8 cellular contexts compared by ENCODE assay signal in genomic region chr1:23555225-23555801, GRCh38. TPM values are rescaled to one million over a fixed set of nuclear protein-coding genes. Genes with fewer than 3 reads are reported as not detected.
DNase-seq lines count a peak whose midpoint lies in the region; ATAC-seq and TF ChIP-seq lines count a peak whose summit lies in the region.

No MANE protein-coding gene starts in this region.

- in situ Hi-C loops in GM13977 (cut with MboI; ENCODE audit: low pct_unique_long_range_greater_than_20kb, low sequenced_read_pairs, unreplicated experiment) = no loop called here

- CTCF ChIA-PET in HEK293T (lab: Yijun Ruan, JAX) = interaction anchor here (1.5 to 3.7 kb wide), 3 partner anchors 10 to 82 kb away, joined by 4 to 31 read pairs (median 18); no protein-coding TSS in a partner anchor

- no peaks in the 10 kb centered on the region for H3K27me3 ChIP-seq in BE2C
- H3K27me3 ChIP-seq in iPS-15b (ENCODE audit: control insufficient read depth, insufficient read depth, low read length) = peaks cover 47% of the 10 kb centered on the region

- no peak for TF ChIP-seq CTCF in BE2C (IDR thresholded peaks at IDR 0.05; ENCODE audit: low read depth, low read length)
- TF ChIP-seq CTCF in GM13977 (IDR thresholded peaks at IDR 0.05; ENCODE audit: extremely low read depth, insufficient read depth, missing control alignments) = no peak

- peaks cover 24% of the 10 kb centered on the region for H3K4me1 Mint-ChIP-seq in activated T-helper 17 cell treated with anti-CD3 and anti-CD28 coated beads, Interleukin-2, amount 50 U/mL, for 72 hours
- peaks cover 39 to 65% of the 10 kb centered on the region in 2 donors for H3K4me1 Mint-ChIP-seq in stimulated activated naive B cell treated with anti-CD40 and anti-IgM and Interleukin-4, amounts not matched to agents 10 μg/mL and 1 μg/mL and 100 μg/mL, for 72 hours

- H3K27ac Mint-ChIP-seq in activated T-helper 17 cell treated with anti-CD3 and anti-CD28 coated beads, Interleukin-2, amount 50 U/mL, for 72 hours = peak overlapping the region; percentile 61
- peak overlapping the region; percentile 94 for H3K27ac Mint-ChIP-seq in stimulated activated naive B cell treated with anti-CD40 and anti-IgM and Interleukin-4, amounts not matched to agents 10 μg/mL and 1 μg/mL and 100 μg/mL, for 72 hours

- H3K4me3 Mint-ChIP-seq in activated T-helper 17 cell treated with anti-CD3 and anti-CD28 coated beads, Interleukin-2, amount 50 U/mL, for 72 hours = peak overlapping the region; percentile 94
- peak overlapping the region; percentile 96 for H3K4me3 Mint-ChIP-seq in stimulated activated naive B cell treated with anti-CD40 and anti-IgM and Interleukin-4, amounts not matched to agents 10 μg/mL and 1 μg/mL and 100 μg/mL, for 72 hours

- POLR2A ChIA-PET in HEK293T (lab: Yijun Ruan, JAX) = interaction anchor here (0.6 to 2.6 kb wide), 19 partner anchors 10 to 188 kb away, joined by 3 to 22 read pairs (median 4); partner anchors contain the start of genes ASAP3 and ELOA

- no peaks in the 10 kb centered on the region for H3K27me3 Mint-ChIP-seq in activated T-helper 17 cell treated with anti-CD3 and anti-CD28 coated beads, Interleukin-2, amount 50 U/mL, for 72 hours
- no peaks in the 10 kb centered on the region for H3K27me3 Mint-ChIP-seq in stimulated activated naive B cell treated with anti-CD40 and anti-IgM and Interleukin-4, amounts not matched to agents 10 μg/mL and 1 μg/mL and 100 μg/mL, for 72 hours

- peaks cover 38% of the 10 kb centered on the region for H3K4me1 ChIP-seq in BE2C
- peaks cover 25% of the 10 kb centered on the region for H3K4me1 ChIP-seq in iPS-15b (ENCODE audit: control insufficient read depth, insufficient read depth, low read length)

- H3K9me3 Mint-ChIP-seq in activated T-helper 17 cell treated with anti-CD3 and anti-CD28 coated beads, Interleukin-2, amount 50 U/mL, for 72 hours = no peaks in the 10 kb centered on the region
- no peaks in the 10 kb centered on the region for H3K9me3 Mint-ChIP-seq in stimulated activated naive B cell treated with anti-CD40 and anti-IgM and Interleukin-4, amounts not matched to agents 10 μg/mL and 1 μg/mL and 100 μg/mL, for 72 hours

- H3K36me3 Mint-ChIP-seq in activated T-helper 17 cell treated with anti-CD3 and anti-CD28 coated beads, Interleukin-2, amount 50 U/mL, for 72 hours (ENCODE audit: low read depth) = peaks cover 19% of the 10 kb centered on the region
- H3K36me3 Mint-ChIP-seq in stimulated activated naive B cell treated with anti-CD40 and anti-IgM and Interleukin-4, amounts not matched to agents 10 μg/mL and 1 μg/mL and 100 μg/mL, for 72 hours = peaks cover 14 to 25% of the 10 kb centered on the region in 2 donors

- H3K4me3 ChIP-seq in BE2C (ENCODE audit: low read depth, low read length) (peak overlapping the region; percentile 95), iPS-15b (ENCODE audit: low read depth, low read length) (peak overlapping the region; percentile 50)

- DNase-seq in BE2C (peak; percentile 52), HEK293T (ENCODE audit: extremely low spot score) (no peak), GM13977 (ENCODE audit: low spot score) (no peak)
- DNase-seq in stimulated activated naive B cell treated with anti-CD40 and anti-IgM and Interleukin-4, amounts not matched to agents 10 μg/mL and 1 μg/mL and 100 μg/mL, for 72 hours = no peak
- DNase-seq in activated CD4-positive, alpha-beta T cell treated with anti-CD3 and anti-CD28 coated beads, Interleukin-2, amount 50 U/mL, for 4 hours = no peak

- H3K9ac ChIP-seq in iPS-15b (ENCODE audit: low read depth, low read length) = peak overlapping the region; percentile 47

- H3K9me3 ChIP-seq in BE2C (no peaks in the 10 kb centered on the region), iPS-15b (ENCODE audit: control insufficient read depth, insufficient read depth, low read length) (no peaks in the 10 kb centered on the region)

- no peak for ATAC-seq in activated T-helper 17 cell treated with anti-CD3 and anti-CD28 coated beads, Interleukin-2, amount 50 U/mL, for 72 hours (replicated peaks)
- ATAC-seq in stimulated activated naive B cell treated with anti-CD40 and anti-IgM and Interleukin-4, amounts not matched to agents 10 μg/mL and 1 μg/mL and 100 μg/mL, for 72 hours (replicated peaks) = peak; percentile 16 to 17
- no peak for ATAC-seq in HG03039 (IDR thresholded peaks at IDR 0.05; ENCODE audit: unreplicated experiment)

- peaks cover 23% of the 10 kb centered on the region for H3K36me3 ChIP-seq in BE2C
- H3K36me3 ChIP-seq in iPS-15b (ENCODE audit: control insufficient read depth, insufficient read depth, low read length) = no peaks in the 10 kb centered on the region

TF ChIP-seq in HEK293T, 16 proteins besides CTCF, POLR2A, EP300 and RAD21:
- TF ChIP-seq TARDBP (IDR thresholded peaks at IDR 0.05) (no peak), L3MBTL2 (conservative IDR thresholded peaks at IDR 0.05) (peak; percentile 83)

RNA-seq across cellular contexts. Expression of gene ID3, which starts 4.0 kb away (rescaled TPM):
- 63.3 TPM for polyA plus RNA-seq in BE2C (2012; ENCODE audit: insufficient read depth, insufficient read length, low read depth)
- 10 to 100 TPM; 19.5 to 45.2 TPM for total RNA-seq in activated T-helper 17 cell treated with anti-CD3 and anti-CD28 coated beads, Interleukin-2, amount 50 U/mL, for 72 hours

RNA-seq across cellular contexts. Expression of gene E2F2, which starts 24.3 kb away (rescaled TPM):
- polyA plus RNA-seq in BE2C (2012; ENCODE audit: insufficient read depth, insufficient read length, low read depth) = 0.73 TPM
- 10 to 100 TPM; 13.0 to 24.1 TPM for total RNA-seq in activated T-helper 17 cell treated with anti-CD3 and anti-CD28 coated beads, Interleukin-2, amount 50 U/mL, for 72 hours

Comparison
In these comparisons a context has a peak if more than half of its experiments do, and no peak if none do; other contexts are left out.
1. ATAC-seq: peak in stimulated activated naive B cell treated with anti-CD40 and anti-IgM and Interleukin-4, amounts not matched to agents 10 μg/mL and 1 μg/mL and 100 μg/mL, for 72 hours (2 of 2); none in activated T-helper 17 cell treated with anti-CD3 and anti-CD28 coated beads, Interleukin-2, amount 50 U/mL, for 72 hours (single experiment) and HG03039 (single experiment).